Comparison of ENCODE assay signal across 10 cellular contexts in the genomic region with DNA sequence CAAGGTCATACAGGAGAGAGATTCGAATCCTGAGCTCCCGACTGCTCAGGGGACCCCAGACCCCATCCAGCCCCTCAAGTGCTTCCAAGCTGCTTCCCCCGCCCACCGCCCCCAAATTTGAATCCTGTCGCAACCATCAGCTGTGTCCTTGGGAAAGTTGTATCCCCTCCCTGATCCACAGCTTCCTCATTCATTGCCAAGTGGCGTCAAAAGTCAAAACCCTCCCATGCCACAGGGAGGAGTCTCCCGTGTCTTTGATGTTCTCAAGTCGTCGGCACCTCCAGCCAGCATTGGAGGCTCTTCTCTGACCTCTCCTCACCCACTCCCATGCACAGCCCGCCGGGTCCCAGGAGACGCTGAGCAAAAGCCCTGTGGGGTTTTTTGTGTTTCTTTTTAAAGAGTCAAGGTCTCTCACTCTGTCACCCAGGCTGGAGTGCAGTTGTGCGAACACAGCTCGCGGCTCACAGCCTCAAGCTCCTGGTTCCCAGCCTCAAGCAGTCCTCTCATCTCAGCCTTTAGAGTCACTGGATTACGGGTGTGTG. TPM values are rescaled to one million over a fixed set of nuclear protein-coding genes. Genes with fewer than 3 reads are reported as not detected.
A peak's percentile ranks its signal among the peaks of the same experiment; 100 is the strongest.
DNase-seq lines count a peak whose midpoint lies in the region; ATAC-seq and TF ChIP-seq lines count a peak whose summit lies in the region.
"Had no signal": no experiment of that assay in that cellular context is flagged by ENCODE, and none has a peak within 500 bp of the region (broad histone marks: within the 10 kb centered on the region; RNA-seq: fewer than 3 reads in every experiment).

No MANE protein-coding gene starts in this region.

- H3K27ac ChIP-seq in CD4-positive, CD25-positive, alpha-beta regulatory T cell (ENCODE audit: insufficient read depth, low read length, poor library complexity, severe bottlenecking) = no peak overlapping the region

- peak overlapping the region in 2 of 3 donors; percentile 32 to 86 for H3K27ac Mint-ChIP-seq in CD4-positive, CD25-positive, alpha-beta regulatory T cell
- peak overlapping the region in 3 of 5 experiments; percentile 22 to 67 (median 51) for H3K27ac Mint-ChIP-seq in brain
- H3K27ac Mint-ChIP-seq in natural killer cell = peak overlapping the region; percentile 75 to 86

- peaks cover 9% of the 10 kb centered on the region for H3K36me3 Mint-ChIP-seq in CD4-positive, CD25-positive, alpha-beta regulatory T cell
- H3K36me3 Mint-ChIP-seq in brain (peaks cover 58% of the 10 kb centered on the region), natural killer cell (peaks cover 5% of the 10 kb centered on the region)

- no peak for TF ChIP-seq CTCF in brain (conservative IDR thresholded peaks at IDR 0.05)
- no peak for TF ChIP-seq CTCF in natural killer cell (IDR thresholded peaks at IDR 0.05)

- peaks cover 3 to 25% (median 12%) of the 10 kb centered on the region in 4 donors for H3K4me1 Mint-ChIP-seq in CD4-positive, CD25-positive, alpha-beta regulatory T cell
- peaks cover 7% of the 10 kb centered on the region for H3K4me1 Mint-ChIP-seq in brain
- peaks cover 10 to 39% of the 10 kb centered on the region in 2 donors for H3K4me1 Mint-ChIP-seq in natural killer cell

- H3K9me3 ChIP-seq in CD4-positive, CD25-positive, alpha-beta regulatory T cell (ENCODE audit: control insufficient read depth in 2 of 2, low read length in 2 of 2) = no peaks in the 10 kb centered on the region

- ATAC-seq in CD4-positive, CD25-positive, alpha-beta regulatory T cell (ENCODE audit: low read depth in 2 of 2) = no peak
- ATAC-seq in HG02885 (IDR thresholded peaks at IDR 0.05; ENCODE audit: poor library complexity, unreplicated experiment) (peak; percentile 20), natural killer cell (no peak), GM21737 (IDR thresholded peaks at IDR 0.05; ENCODE audit: unreplicated experiment) (no peak)

- H3K4me3 ChIP-seq in CD4-positive, CD25-positive, alpha-beta regulatory T cell (ENCODE audit: low read depth, low read length) = no peak overlapping the region

- peaks cover 8% of the 10 kb centered on the region for H3K4me1 ChIP-seq in CD4-positive, CD25-positive, alpha-beta regulatory T cell (ENCODE audit: control insufficient read depth, insufficient read depth, low read length, poor library complexity, severe bottlenecking)

- intact Hi-C loops in natural killer cell (cut with micrococcal nuclease) = loop anchor here (5.0 kb wide), 1 partner anchor 163 kb away; a partner anchor contains a TSS

- DNase-seq in CD4-positive, CD25-positive, alpha-beta regulatory T cell = no peak
- DNase-seq in natural killer cell = no peak
- no peak for DNase-seq in AG20443 (ENCODE audit: low spot score)
- DNase-seq in cerebellar cortex (ENCODE audit: low spot score) = no peak
- DNase-seq in effector CD8-positive, alpha-beta T cell (lab: John Stamatoyannopoulos, UW) = no peak
- DNase-seq: NCI-H748 treated with DMSO at 0.1 percent for 48 hours had no signal

- H3K27me3 Mint-ChIP-seq in CD4-positive, CD25-positive, alpha-beta regulatory T cell = no peaks in the 10 kb centered on the region
- peaks cover 13% of the 10 kb centered on the region for H3K27me3 Mint-ChIP-seq in brain
- no peaks in the 10 kb centered on the region for H3K27me3 Mint-ChIP-seq in natural killer cell (ENCODE audit: low read depth in 2 of 2)

- peaks cover 0 to 2% (median 0%) of the 10 kb centered on the region in 7 donors for H3K9me3 Mint-ChIP-seq in CD4-positive, CD25-positive, alpha-beta regulatory T cell
- H3K9me3 Mint-ChIP-seq in brain = no peaks in the 10 kb centered on the region
- H3K9me3 Mint-ChIP-seq in natural killer cell = no peaks in the 10 kb centered on the region

- H3K4me3 Mint-ChIP-seq in CD4-positive, CD25-positive, alpha-beta regulatory T cell = peak overlapping the region in 1 of 4 donors; percentile 27
- H3K4me3 Mint-ChIP-seq in brain (no peak overlapping the region), natural killer cell (no peak overlapping the region)

- no peaks in the 10 kb centered on the region for H3K27me3 ChIP-seq in CD4-positive, CD25-positive, alpha-beta regulatory T cell (ENCODE audit: control insufficient read depth, insufficient read depth, low read length)

- peaks cover 3% of the 10 kb centered on the region for H3K36me3 ChIP-seq in CD4-positive, CD25-positive, alpha-beta regulatory T cell (ENCODE audit: control insufficient read depth, insufficient read depth, low read length)

RNA-seq across cellular contexts. Expression of a gene that starts 2.8 kb away (rescaled TPM):
- total RNA-seq in CD4-positive, CD25-positive, alpha-beta regulatory T cell = 2.3 TPM
- 10 to 100 TPM in 2 of 4 donors, 1 to 10 TPM in 2; 7.1 to 17.8 (median 9.7) TPM for polyA plus RNA-seq in CD4-positive, CD25-positive, alpha-beta regulatory T cell
- polyA plus RNA-seq in brain (ENCODE audit: insufficient read depth, low read depth, low replicate concordance) = 55.7 TPM
- 100 to 1,000 TPM in 1 of 3 donors, 10 to 100 TPM in 2; 38.2 to 109 (median 89.5) TPM for total RNA-seq in natural killer cell
- total RNA-seq: osteocyte had no signal

RNA-seq across cellular contexts. Expression of a gene that starts 17.8 kb away (rescaled TPM):
- 9.4 TPM for total RNA-seq in CD4-positive, CD25-positive, alpha-beta regulatory T cell
- 1 to 10 TPM in 2 of 4 donors, under 1 TPM in 2; 0.42 to 3.6 (median 2.0) TPM for polyA plus RNA-seq in CD4-positive, CD25-positive, alpha-beta regulatory T cell
- 30.0 TPM for polyA plus RNA-seq in brain (ENCODE audit: insufficient read depth, low read depth, low replicate concordance)
- total RNA-seq in natural killer cell = 10 to 100 TPM; 12.3 to 26.4 (median 16.0) TPM

RNA-seq across cellular contexts. Expression of a gene that starts 22.2 kb away (rescaled TPM):
- total RNA-seq in CD4-positive, CD25-positive, alpha-beta regulatory T cell = 5.5 TPM
- 10 to 100 TPM; 11.3 to 20.8 (median 13.9) TPM for polyA plus RNA-seq in CD4-positive, CD25-positive, alpha-beta regulatory T cell
- polyA plus RNA-seq in brain (ENCODE audit: insufficient read depth, low read depth, low replicate concordance) = 19.0 TPM
- total RNA-seq in natural killer cell = 1 to 10 TPM; 4.1 to 5.6 (median 4.5) TPM

RNA-seq across cellular contexts. Expression of a gene that starts 33.1 kb away (rescaled TPM):
- 5.1 TPM for total RNA-seq in CD4-positive, CD25-positive, alpha-beta regulatory T cell
- polyA plus RNA-seq in CD4-positive, CD25-positive, alpha-beta regulatory T cell = 1 to 10 TPM in 2 of 4 donors, under 1 TPM in 2; 0.87 to 1.6 (median 1.2) TPM
- 184 TPM for polyA plus RNA-seq in brain (ENCODE audit: insufficient read depth, low read depth, low replicate concordance)
- 1 to 10 TPM; 5.2 to 7.8 (median 7.6) TPM for total RNA-seq in natural killer cell

RNA-seq across cellular contexts. Expression of a gene that starts 55.5 kb away (rescaled TPM):
- total RNA-seq in CD4-positive, CD25-positive, alpha-beta regulatory T cell = not detected
- polyA plus RNA-seq in CD4-positive, CD25-positive, alpha-beta regulatory T cell = not detected
- 0.25 TPM for polyA plus RNA-seq in brain (ENCODE audit: insufficient read depth, low read depth, low replicate concordance)
- total RNA-seq in natural killer cell = not detected

Comparison
In these comparisons a context has a peak if more than half of its experiments do, and no peak if none do; other contexts are left out.
1. RNA of a gene that starts 2.8 kb away (total RNA-seq): 38.2 to 109 TPM in natural killer cell; 2.3 TPM in CD4-positive, CD25-positive, alpha-beta regulatory T cell (single experiment); every median in the first group is over 10 times any median in the second.
2. Peak in every context shown above with its lines, with median percentiles within 50 percentile points of each other: H3K27ac Mint-ChIP-seq.